1 cellular context compared by ENCODE assay signal in genomic region chr20:62670998-62671397, GRCh38.
TF ChIP-seq lines count a peak whose summit lies in the region.

No MANE protein-coding gene starts in this region.

TF ChIP-seq in WTC11, 78 proteins besides CTCF, POLR2A, EP300 and RAD21 (continued from another document):
- TF ChIP-seq PREB (CRISPR knock-in tag; IDR thresholded peaks at IDR 0.05; ENCODE audit: borderline replicate concordance): no peak
